ENCODE assay signal across 1 cellular context in the genomic region with DNA sequence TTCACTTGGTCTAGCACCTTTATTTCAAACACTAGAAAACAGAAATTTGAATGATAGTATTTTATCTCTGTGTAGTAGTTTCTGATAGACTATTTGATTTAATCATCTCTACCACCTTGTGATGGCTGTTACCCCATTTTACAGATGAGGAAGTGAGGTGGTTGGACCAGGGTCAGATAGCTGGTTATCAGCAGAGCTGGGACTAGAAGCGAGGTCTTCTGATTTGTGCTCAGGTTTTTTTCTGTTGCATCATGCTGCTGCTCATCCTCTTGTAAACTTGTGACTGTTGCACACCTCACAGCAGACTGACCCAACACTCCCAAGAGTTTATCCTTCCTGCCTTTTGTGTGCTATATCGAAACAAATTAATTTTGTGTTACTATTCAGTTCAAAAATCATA.
TF ChIP-seq lines count a peak whose summit lies in the region.

No MANE protein-coding gene starts in this region.

TF ChIP-seq in HepG2, 621 proteins besides CTCF, POLR2A, EP300 and RAD21:
- 0 out of 2 replicates have a peak, but pooled peaks have one; percentile 16 for TF ChIP-seq ZNF629 (CRISPR knock-in tag; conservative IDR thresholded peaks at IDR 0.05)
- TF ChIP-seq, protein P1, sequence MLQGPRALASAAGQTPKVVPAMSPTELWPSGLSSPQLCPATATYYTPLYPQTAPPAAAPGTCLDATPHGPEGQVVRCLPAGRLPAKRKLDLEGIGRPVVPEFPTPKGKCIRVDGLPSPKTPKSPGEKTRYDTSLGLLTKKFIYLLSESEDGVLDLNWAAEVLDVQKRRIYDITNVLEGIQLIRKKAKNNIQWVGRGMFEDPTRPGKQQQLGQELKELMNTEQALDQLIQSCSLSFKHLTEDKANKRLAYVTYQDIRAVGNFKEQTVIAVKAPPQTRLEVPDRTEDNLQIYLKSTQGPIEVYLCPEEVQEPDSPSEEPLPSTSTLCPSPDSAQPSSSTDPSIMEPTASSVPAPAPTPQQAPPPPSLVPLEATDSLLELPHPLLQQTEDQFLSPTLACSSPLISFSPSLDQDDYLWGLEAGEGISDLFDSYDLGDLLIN (CRISPR knock-in tag; IDR thresholded peaks at IDR 0.05; ENCODE audit: borderline replicate concordance) = no peak
